8 cellular contexts compared by ENCODE assay signal in the genomic region with DNA sequence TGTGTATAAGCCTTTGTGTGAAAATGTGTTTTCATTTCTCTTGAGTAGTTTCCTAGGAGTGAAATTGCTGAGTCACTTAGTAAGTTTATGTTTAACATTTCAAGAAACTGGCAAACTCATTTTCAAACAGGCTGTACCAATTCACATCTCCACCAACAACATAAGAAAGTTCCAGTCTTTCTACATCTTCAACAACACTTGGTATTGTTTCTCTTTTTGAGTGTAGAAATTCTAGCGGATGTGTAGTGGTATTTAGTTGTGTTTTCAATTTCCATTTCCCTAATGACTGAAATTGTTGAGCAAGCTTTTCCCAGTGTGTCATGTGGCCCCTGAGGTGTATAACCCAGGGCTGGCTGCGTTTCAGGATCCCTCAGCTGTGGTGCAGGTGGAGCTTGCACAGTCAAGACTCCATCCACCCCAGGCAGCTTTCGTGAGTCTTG.
DNase-seq lines count a peak whose midpoint lies in the region; ATAC-seq, FAIRE-seq and TF ChIP-seq lines count a peak whose summit lies in the region.

No MANE protein-coding gene starts in this region.

- no peak for FAIRE-seq in D721Med (lab: Jason Lieb, UNC)

- TF ChIP-seq CTCF in fibroblast of villous mesenchyme (IDR thresholded peaks at IDR 0.05; ENCODE audit: insufficient read depth, low read depth, low read length): no peak
- TF ChIP-seq CTCF in D721Med (IDR thresholded peaks at IDR 0.05; ENCODE audit: insufficient read depth, missing control alignments): no peak

- no peak overlapping the region for H3K4me3 ChIP-seq in fibroblast of villous mesenchyme (ENCODE audit: low read depth, low read length)

- DNase-seq in fibroblast of villous mesenchyme (ENCODE audit: low read depth) (peak; percentile 14), NCI-H1417 (lab: John Stamatoyannopoulos, UW) (no peak), D721Med (ENCODE audit: insufficient read length, low spot score) (no peak), left lobe of liver (ENCODE audit: low spot score) (no peak), NCI-H510A treated with DMSO at 0.1 percent for 48 hours (lab: John Stamatoyannopoulos, UW) (no peak)

- ATAC-seq in GM18520 (IDR thresholded peaks at IDR 0.05; ENCODE audit: unreplicated experiment): peak; percentile 93
- ATAC-seq in GM21526 (IDR thresholded peaks at IDR 0.05; ENCODE audit: low FRiP score, unreplicated experiment): peak; percentile 95
- ATAC-seq in HG03460 (IDR thresholded peaks at IDR 0.05; ENCODE audit: unreplicated experiment): peak; percentile 93
- no peak for ATAC-seq in left lobe of liver
